In genomic region chr3:172106989-172107388, GRCh38 we compare ENCODE assay signal across 8 cellular contexts.
DNase-seq lines count a peak whose midpoint lies in the region; ATAC-seq and TF ChIP-seq lines count a peak whose summit lies in the region.

No MANE protein-coding gene starts in this region.

- H3K27me3 Mint-ChIP-seq in activated CD4-positive, alpha-beta T cell treated with anti-CD3 and anti-CD28 coated beads, Interleukin-2, amount 10 ng/mL, durations not matched to agents 24 days and 14 days: peaks cover 4% of the 10 kb centered on the region

- no peak for TF ChIP-seq RAD21 in SK-N-SH (IDR thresholded peaks at IDR 0.05; ENCODE audit: low read length)

- peaks cover 12% of the 10 kb centered on the region for H3K36me3 Mint-ChIP-seq in activated CD4-positive, alpha-beta T cell treated with anti-CD3 and anti-CD28 coated beads, Interleukin-2, amount 10 ng/mL, durations not matched to agents 24 days and 14 days (ENCODE audit: low read depth)

- H3K27ac ChIP-seq in BLaER1 treated with 17β-estradiol and CSF1 and Interleukin-3, amounts not matched to agents 10 nM and 100 nM: peak overlapping the region; percentile 9 to 55 (median 36); a peak in 15 of 22 replicates
- H3K27ac ChIP-seq in HUES64 (ENCODE audit: low read depth, low read length) (no peak overlapping the region), SK-N-SH (ENCODE audit: low read depth in 2 of 2, low read length in 1 of 2) (no peak overlapping the region)

- peaks cover 100% of the 10 kb centered on the region for H3K79me2 ChIP-seq in SK-N-SH (ENCODE audit: insufficient read depth)

- 63% methylated on average over 7 of the region's 7 CpGs for WGBS in HUES64
- 98% methylated on average over 7 of the region's 7 CpGs for WGBS in SK-N-SH (ENCODE audit: low lambda C conversion rate)

- H3K27me3 ChIP-seq in BLaER1 treated with 17β-estradiol and CSF1 and Interleukin-3, amounts not matched to agents 10 nM and 100 nM: peaks cover 0 to 5% (median 0%) of the 10 kb centered on the region in 11 experiments; a peak in 1 of 22 replicates
- H3K27me3 ChIP-seq in HUES64 (ENCODE audit: insufficient read depth, low read length) (no peaks in the 10 kb centered on the region), SK-N-SH (ENCODE audit: insufficient read depth) (no peaks in the 10 kb centered on the region)

- DNase-seq in activated CD4-positive, alpha-beta T cell treated with anti-CD3 and anti-CD28 coated beads, Interleukin-2, amount 10 ng/mL, durations not matched to agents 24 days and 14 days: peak; percentile 91
- DNase-seq in germinal center (ENCODE audit: low spot score) (peak; percentile 49), DMS114 treated with DMSO at 0.1 percent for 48 hours (lab: John Stamatoyannopoulos, UW; ENCODE audit: unreplicated experiment) (no peak), SK-N-SH (no peak)
- peak in 3 of 4 experiments; percentile 18 to 36 (median 23) for DNase-seq in stimulated activated CD4-positive, alpha-beta T cell treated with anti-CD3 and anti-CD28 coated beads, Interleukin-1b, Interleukin-23, amount 100 ng/mL, for 24 hours (ENCODE audit: low read depth in 4 of 4, low spot score in 1 of 4)

- peaks cover 46 to 64% (median 56%) of the 10 kb centered on the region in 10 experiments for H3K4me1 ChIP-seq in BLaER1 treated with 17β-estradiol and CSF1 and Interleukin-3, amounts not matched to agents 10 nM and 100 nM
- H3K4me1 ChIP-seq in HUES64 (ENCODE audit: insufficient read depth, low read length) (peaks cover 63% of the 10 kb centered on the region), SK-N-SH (ENCODE audit: control insufficient read depth in 1 of 2, insufficient read depth in 2 of 2, low read depth in 1 of 2, low read length in 1 of 2) (peaks cover 7 to 24% of the 10 kb centered on the region in 2 experiments; a peak in 3 of 4 replicates)

- H3K9me3 ChIP-seq in BLaER1 treated with 17β-estradiol and CSF1 and Interleukin-3, amounts not matched to agents 10 nM and 100 nM (replicated peaks in 1 of 11): no peaks in the 10 kb centered on the region
- H3K9me3 ChIP-seq in HUES64 (ENCODE audit: insufficient read depth, low read depth, low read length) (no peaks in the 10 kb centered on the region), SK-N-SH (no peaks in the 10 kb centered on the region)

- peak overlapping the region; percentile 84 for H3K4me3 Mint-ChIP-seq in activated CD4-positive, alpha-beta T cell treated with anti-CD3 and anti-CD28 coated beads, Interleukin-2, amount 10 ng/mL, durations not matched to agents 24 days and 14 days

- H4K20me1 ChIP-seq in BLaER1 treated with 17β-estradiol and CSF1 and Interleukin-3, amounts not matched to agents 10 nM and 100 nM: peaks cover 81 to 100% (median 96%) of the 10 kb centered on the region in 11 experiments
- H4K20me1 ChIP-seq in SK-N-SH (ENCODE audit: insufficient read depth): peaks cover 96% of the 10 kb centered on the region

- H3K9ac ChIP-seq in BLaER1 treated with 17β-estradiol and CSF1 and Interleukin-3, amounts not matched to agents 10 nM and 100 nM: peak overlapping the region in 3 of 11 experiments; percentile 20 to 28 (median 20); a peak in 3 of 22 replicates
- H3K9ac ChIP-seq in HUES64 (ENCODE audit: low read depth, low read length) (peak overlapping the region; percentile 16; the same call in 1 of the 2 replicates), SK-N-SH (no peak overlapping the region)

- ATAC-seq in GM21447 (IDR thresholded peaks at IDR 0.05; ENCODE audit: unreplicated experiment): peak; percentile 49

- H3K27ac Mint-ChIP-seq in activated CD4-positive, alpha-beta T cell treated with anti-CD3 and anti-CD28 coated beads, Interleukin-2, amount 10 ng/mL, durations not matched to agents 24 days and 14 days: peak overlapping the region; percentile 89

- CTCF ChIA-PET in SK-N-SH (lab: Yijun Ruan, JAX): no interaction called here

- no peak for TF ChIP-seq CTCF in SK-N-SH (IDR thresholded peaks at IDR 0.05)

- peaks cover 0 to 23% (median 2%) of the 10 kb centered on the region in 11 experiments; a peak in 8 of 22 replicates for H3K36me3 ChIP-seq in BLaER1 treated with 17β-estradiol and CSF1 and Interleukin-3, amounts not matched to agents 10 nM and 100 nM
- H3K36me3 ChIP-seq in HUES64 (ENCODE audit: insufficient read depth, low read length): no peaks in the 10 kb centered on the region; the same call in 1 of the 2 replicates
- peaks cover 0 to 1% of the 10 kb centered on the region in 2 experiments for H3K36me3 ChIP-seq in SK-N-SH (replicated peaks in 1 of 2; ENCODE audit: control insufficient read depth in 1 of 2, insufficient read depth in 2 of 2, low read length in 1 of 2)

- no peak overlapping the region for H2AFZ ChIP-seq in SK-N-SH (ENCODE audit: low read depth)

- peak overlapping the region in 2 of 10 experiments; percentile 20 to 26; a peak in 4 of 20 replicates for H3K4me3 ChIP-seq in BLaER1 treated with 17β-estradiol and CSF1 and Interleukin-3, amounts not matched to agents 10 nM and 100 nM
- no peak overlapping the region for H3K4me3 ChIP-seq in HUES64 (ENCODE audit: low read length)
- H3K4me3 ChIP-seq in SK-N-SH (ENCODE audit: low read depth in 2 of 2, low read length in 1 of 2): no peak overlapping the region

- peak overlapping the region; percentile 66 to 85 (median 73) for H3K4me2 ChIP-seq in BLaER1 treated with 17β-estradiol and CSF1 and Interleukin-3, amounts not matched to agents 10 nM and 100 nM
- no peak overlapping the region for H3K4me2 ChIP-seq in SK-N-SH

- peaks cover 16% of the 10 kb centered on the region for H3F3A ChIP-seq in SK-N-SH (replicated peaks; ENCODE audit: insufficient read depth)

- H3K9me3 Mint-ChIP-seq in activated CD4-positive, alpha-beta T cell treated with anti-CD3 and anti-CD28 coated beads, Interleukin-2, amount 10 ng/mL, durations not matched to agents 24 days and 14 days: no peaks in the 10 kb centered on the region

- intact Hi-C loops in activated CD4-positive, alpha-beta T cell treated with anti-CD3 and anti-CD28 coated beads, Interleukin-2, amount 10 ng/mL, durations not matched to agents 24 days and 14 days (cut with micrococcal nuclease): loop anchor here (1.0 to 10.0 kb wide), 11 partner anchors 12 to 652 kb away; partner anchors contain the start of gene FNDC3B

- H3K4me1 Mint-ChIP-seq in activated CD4-positive, alpha-beta T cell treated with anti-CD3 and anti-CD28 coated beads, Interleukin-2, amount 10 ng/mL, durations not matched to agents 24 days and 14 days: peaks cover 64% of the 10 kb centered on the region

- no peaks in the 10 kb centered on the region for H3K9me2 ChIP-seq in SK-N-SH

- no peak for TF ChIP-seq EP300 in SK-N-SH (IDR thresholded peaks at IDR 0.05; ENCODE audit: borderline replicate concordance in 1 of 2, low read depth in 1 of 2, low read length in 1 of 2)

- POLR2A ChIA-PET in SK-N-SH (lab: Yijun Ruan, JAX): no interaction called here

TF ChIP-seq in SK-N-SH, 30 proteins besides CTCF, POLR2A, EP300 and RAD21:
- TF ChIP-seq USF1 (IDR thresholded peaks at IDR 0.05; ENCODE audit: borderline replicate concordance, low read depth) (no peak), YY1 (IDR thresholded peaks at IDR 0.05; ENCODE audit: low read depth) (no peak)
TF ChIP-seq in SK-N-SH: peak in this region for 0.

Comparison
In these comparisons a context has a peak if more than half of its experiments do, and no peak if none do; other contexts are left out.
1. H3K27ac ChIP-seq: peak in BLaER1 treated with 17β-estradiol and CSF1 and Interleukin-3, amounts not matched to agents 10 nM and 100 nM (11 of 11); none in HUES64 (single experiment) and SK-N-SH (0 of 2).
2. DNase-seq: peak in activated CD4-positive, alpha-beta T cell treated with anti-CD3 and anti-CD28 coated beads, Interleukin-2, amount 10 ng/mL, durations not matched to agents 24 days and 14 days (single experiment), germinal center (single experiment) and stimulated activated CD4-positive, alpha-beta T cell treated with anti-CD3 and anti-CD28 coated beads, Interleukin-1b, Interleukin-23, amount 100 ng/mL, for 24 hours (3 of 4); none in DMS114 treated with DMSO at 0.1 percent for 48 hours (single experiment) and SK-N-SH (single experiment).